ENCODE assay signal across 12 cellular contexts in the genomic region with DNA sequence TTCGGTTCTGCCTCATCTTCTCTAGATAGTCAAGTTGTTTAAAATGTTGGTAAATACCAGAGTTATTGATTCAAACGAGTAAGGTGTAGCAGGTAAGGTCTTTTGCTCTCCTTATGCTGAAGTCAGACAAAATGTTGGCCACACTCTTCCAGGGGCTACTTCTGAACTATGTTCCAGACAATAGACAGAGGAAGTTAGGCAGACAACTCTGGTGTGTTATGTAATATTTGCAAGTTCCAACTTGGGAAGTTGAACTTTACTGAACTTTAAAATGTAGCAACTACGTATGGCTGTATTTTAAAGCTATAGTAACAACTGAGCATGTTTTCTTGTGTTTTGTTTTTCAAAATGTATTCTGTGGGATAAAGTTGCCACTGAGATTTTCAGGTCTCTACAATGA.
"Had no signal": no experiment of that assay in that cellular context is flagged by ENCODE, and none has a peak within 500 bp of the region (broad histone marks: within the 10 kb centered on the region; RNA-seq: fewer than 3 reads in every experiment).

No MANE protein-coding gene starts in this region.

- H3K4me3 ChIP-seq: dorsolateral prefrontal cortex, gastrocnemius medialis had no signal

- ATAC-seq: gastrocnemius medialis had no signal

- H3K27me3 Mint-ChIP-seq: activated CD4-positive, alpha-beta T cell treated with anti-CD3 and anti-CD28 coated beads, Interleukin-2, amount 10 ng/mL, durations not matched to agents 7 days and 5 days; brain had no signal

- DNase-seq: activated CD4-positive, alpha-beta T cell treated with anti-CD3 and anti-CD28 coated beads, Interleukin-2, amount 10 ng/mL, durations not matched to agents 7 days and 5 days; activated CD4-positive, CD25-positive, alpha-beta regulatory T cell; activated T-cell treated with anti-CD3 and anti-CD28 coated beads for 4 hours; amygdala; dorsolateral prefrontal cortex; gastrocnemius medialis; kidney; retina; small intestine had no signal

- H3K4me3 Mint-ChIP-seq: activated CD4-positive, alpha-beta T cell treated with anti-CD3 and anti-CD28 coated beads, Interleukin-2, amount 10 ng/mL, durations not matched to agents 7 days and 5 days; activated naive CD4-positive, alpha-beta T cell treated with anti-CD3 and anti-CD28 coated beads, Interleukin-2, amount 50 U/mL, for 24 hours; brain; mesothelial cell of epicardium had no signal

- H3K9me3 Mint-ChIP-seq: activated CD4-positive, alpha-beta T cell treated with anti-CD3 and anti-CD28 coated beads, Interleukin-2, amount 10 ng/mL, durations not matched to agents 7 days and 5 days; activated naive CD4-positive, alpha-beta T cell treated with anti-CD3 and anti-CD28 coated beads, Interleukin-2, amount 50 U/mL, for 24 hours had no signal

- H3K36me3 Mint-ChIP-seq: activated naive CD4-positive, alpha-beta T cell treated with anti-CD3 and anti-CD28 coated beads, Interleukin-2, amount 50 U/mL, for 24 hours; mesothelial cell of epicardium had no signal

- H3K27ac Mint-ChIP-seq: activated CD4-positive, alpha-beta T cell treated with anti-CD3 and anti-CD28 coated beads, Interleukin-2, amount 10 ng/mL, durations not matched to agents 7 days and 5 days; activated naive CD4-positive, alpha-beta T cell treated with anti-CD3 and anti-CD28 coated beads, Interleukin-2, amount 50 U/mL, for 24 hours; brain had no signal

- H3K4me1 Mint-ChIP-seq: activated CD4-positive, alpha-beta T cell treated with anti-CD3 and anti-CD28 coated beads, Interleukin-2, amount 10 ng/mL, durations not matched to agents 7 days and 5 days; activated naive CD4-positive, alpha-beta T cell treated with anti-CD3 and anti-CD28 coated beads, Interleukin-2, amount 50 U/mL, for 24 hours; brain had no signal
